ENCODE assay signal across 8 cellular contexts in genomic region chr11:45804806-45805304, GRCh38. TPM values are rescaled to one million over a fixed set of nuclear protein-coding genes. Genes with fewer than 3 reads are reported as not detected.
A peak's percentile ranks its signal among the peaks of the same experiment; 100 is the strongest.
DNase-seq lines count a peak whose midpoint lies in the region; ATAC-seq and TF ChIP-seq lines count a peak whose summit lies in the region.

SLC35C1 (plus strand) TSS chr11:45805149; CDS start chr11:45805802, 653 bp downstream.

- no peaks in the 10 kb centered on the region for H3K27me3 ChIP-seq in upper lobe of right lung

- peaks cover 40% of the 10 kb centered on the region for H3K4me1 ChIP-seq in upper lobe of right lung

- DNase-seq in NCI-H1436 (lab: John Stamatoyannopoulos, UW) = peak; percentile 95
- DNase-seq in T follicular helper cell (ENCODE audit: low read depth) = peak; percentile 94
- DNase-seq in cardiac septum (ENCODE audit: low spot score) = peak; percentile 99
- peak; percentile 99 for DNase-seq in posterior vena cava (ENCODE audit: low spot score)
- peak; percentile 99 for DNase-seq in upper lobe of right lung

- intact Hi-C loops in cardiac septum (cut with DNase I) = loop anchor here (2.0 kb wide), 1 partner anchor 42 kb away; the partner anchor contains the start of gene CRY2
- intact Hi-C loops in posterior vena cava (cut with DNase I) = loop anchor here in 1 of 2 donors (5.0 kb wide), 1 partner anchor 97 kb away; no protein-coding TSS in a partner anchor
- intact Hi-C loops in upper lobe of right lung (cut with DNase I) = no loop called here

- H3K4me3 ChIP-seq in upper lobe of right lung = peak within 1 kb of the TSS; percentile 78

- 0 to 1% (median 1%) methylated on average over 38 to 44 of the region's 45 CpGs for WGBS in adipose tissue, 3 donors

- H3K9me3 ChIP-seq in upper lobe of right lung = no peaks in the 10 kb centered on the region

- H3K36me3 ChIP-seq in upper lobe of right lung = peaks cover 7% of the 10 kb centered on the region

- ATAC-seq in HG02759 (IDR thresholded peaks at IDR 0.05; ENCODE audit: unreplicated experiment) (peak; percentile 95), upper lobe of right lung (peak; percentile 97)

- H3K27ac ChIP-seq in adipose tissue (ENCODE audit: low read depth, low read length) = peak within 1 kb of the TSS; percentile 51
- H3K27ac ChIP-seq in upper lobe of right lung = peak within 1 kb of the TSS; percentile 91

- TF ChIP-seq CTCF in GM12874 (IDR thresholded peaks at IDR 0.05; ENCODE audit: insufficient read depth, low read depth, low read length) = 0 out of 2 replicates have a peak, but pooled peaks have one; percentile 1
- TF ChIP-seq CTCF in upper lobe of right lung (IDR thresholded peaks at IDR 0.05) = peak; percentile 15

RNA-seq across cellular contexts. Expression of gene SLC35C1, which starts in this region (rescaled TPM):
- polyA plus RNA-seq in adipose tissue = 10 to 100 TPM; 10.4 to 52.0 (median 15.4) TPM
- total RNA-seq in cardiac septum (7.5 TPM), posterior vena cava (10 to 100 TPM; 13.4 to 13.6 TPM), upper lobe of right lung (25.1 TPM)

Comparison
In these comparisons a context has a peak if more than half of its experiments do, and no peak if none do; other contexts are left out.
1. Peak in every context shown above with its lines: DNase-seq, ATAC-seq, H3K4me3 ChIP-seq and H3K27ac ChIP-seq.